In the genomic region with DNA sequence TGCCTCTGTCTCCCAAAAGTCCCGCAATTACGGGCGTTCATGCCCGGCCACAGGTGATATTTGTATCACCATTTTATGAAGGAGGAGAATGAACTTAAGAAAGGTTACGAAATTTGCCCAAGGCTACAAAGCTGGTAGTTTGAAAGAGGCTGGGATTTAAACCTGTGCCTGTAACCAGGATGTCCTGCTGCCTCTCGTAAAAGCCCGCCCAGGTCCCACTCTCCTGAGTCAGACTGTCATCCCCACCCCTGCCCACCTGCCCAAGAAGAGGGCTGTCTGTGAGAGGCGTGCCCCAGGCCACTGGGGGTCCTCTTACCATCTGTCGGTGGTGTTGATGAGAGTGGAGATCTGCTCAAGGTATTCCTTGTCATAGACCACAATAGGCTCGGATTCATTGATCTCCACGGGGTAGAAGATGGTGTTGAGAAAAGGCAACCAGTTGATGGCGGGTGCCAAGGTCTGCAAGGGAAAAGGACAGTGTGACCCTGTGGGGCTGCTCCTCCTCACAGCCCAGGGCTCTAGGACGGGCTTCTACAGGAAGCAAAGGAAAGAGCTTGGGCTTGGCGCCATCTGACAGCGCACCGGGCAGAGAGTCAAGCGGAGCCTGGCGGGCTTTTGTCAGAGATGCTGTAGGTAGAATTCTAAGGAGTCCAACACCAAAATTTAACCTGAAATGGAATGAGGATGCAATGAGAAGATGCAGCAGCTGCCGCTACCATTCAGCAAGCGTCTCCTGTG, we compare ENCODE assay signal across 15 cellular contexts. TPM values are rescaled to one million over a fixed set of nuclear protein-coding genes. Genes with fewer than 3 reads are reported as not detected.
DNase-seq lines count a peak whose midpoint lies in the region; ATAC-seq and TF ChIP-seq lines count a peak whose summit lies in the region.
"Had no signal": no experiment of that assay in that cellular context is flagged by ENCODE, and none has a peak within 500 bp of the region (broad histone marks: within the 10 kb centered on the region; RNA-seq: fewer than 3 reads in every experiment).

No MANE protein-coding gene starts in this region.

- H3K4me2 ChIP-seq in PC-3 (ENCODE audit: low read length) (no peak overlapping the region), trophoblast cell (ENCODE audit: low read length) (no peak overlapping the region)

- H3K18ac ChIP-seq in trophoblast cell (ENCODE audit: low read length) = no peak overlapping the region

- no peak overlapping the region for H3K14ac ChIP-seq in trophoblast cell (ENCODE audit: low read length)

- no peaks in the 10 kb centered on the region for H3K79me1 ChIP-seq in trophoblast cell (ENCODE audit: low read length)

- H3K4ac ChIP-seq in trophoblast cell (ENCODE audit: low read depth, low read length) = no peak overlapping the region

- peaks cover 3% of the 10 kb centered on the region for H3K4me1 Mint-ChIP-seq in activated naive CD4-positive, alpha-beta T cell treated with anti-CD3 and anti-CD28 coated beads for 36 hours (ENCODE audit: low read depth)

- H3K23ac ChIP-seq in trophoblast cell (ENCODE audit: low read length) = no peak overlapping the region

- no peaks in the 10 kb centered on the region for H3K9me2 ChIP-seq in PC-3 (replicated peaks; ENCODE audit: low read length)

- ATAC-seq in PC-3 = no peak
- no peak for ATAC-seq in GM18867 (IDR thresholded peaks at IDR 0.05; ENCODE audit: unreplicated experiment)
- no peak for ATAC-seq in HG03442 (IDR thresholded peaks at IDR 0.05; ENCODE audit: unreplicated experiment)

- no peak overlapping the region for H4K12ac ChIP-seq in trophoblast cell (ENCODE audit: low read depth, low read length)

- peak overlapping the region; percentile 99 for H3K27ac ChIP-seq in PC-3 (ENCODE audit: low read length)
- H3K27ac ChIP-seq in trophoblast cell (ENCODE audit: low read depth, low read length) = no peak overlapping the region
- H3K27ac ChIP-seq: C4-2B had no signal

- H2BK120ac ChIP-seq in trophoblast cell (ENCODE audit: insufficient read depth, low read length, poor library complexity) = no peak overlapping the region

- no peaks in the 10 kb centered on the region for H3K27me3 Mint-ChIP-seq in activated naive CD4-positive, alpha-beta T cell treated with anti-CD3 and anti-CD28 coated beads for 36 hours (ENCODE audit: low read depth)
- H3K27me3 Mint-ChIP-seq: IgD-negative memory B cell had no signal

- no peak overlapping the region for H2AK5ac ChIP-seq in trophoblast cell (ENCODE audit: low read length)

- H3K36me3 ChIP-seq in PC-3 (ENCODE audit: low read depth, low read length) (peaks cover 22% of the 10 kb centered on the region), trophoblast cell (ENCODE audit: control insufficient read depth in 1 of 2, insufficient read depth in 2 of 2, low read length in 2 of 2) (peaks cover 8% of the 10 kb centered on the region in 2 experiments)

- H4K20me1 ChIP-seq in PC-3 (ENCODE audit: low read length) = no peaks in the 10 kb centered on the region

- no peaks in the 10 kb centered on the region for H3K9me3 Mint-ChIP-seq in activated naive CD4-positive, alpha-beta T cell treated with anti-CD3 and anti-CD28 coated beads for 36 hours
- H3K9me3 Mint-ChIP-seq: IgD-negative memory B cell had no signal

- H2BK5ac ChIP-seq in trophoblast cell (ENCODE audit: low read depth, low read length, poor library complexity) = no peak overlapping the region

- H2AFZ ChIP-seq in PC-3 (ENCODE audit: low read length) (no peak overlapping the region), trophoblast cell (ENCODE audit: insufficient read depth, low read length, poor library complexity) (no peak overlapping the region)

- no peak overlapping the region for H2BK12ac ChIP-seq in trophoblast cell (ENCODE audit: low read length)

- CTCF ChIA-PET in activated naive CD4-positive, alpha-beta T cell treated with anti-CD3 and anti-CD28 coated beads for 36 hours (lab: Charles Lee) = interaction anchor here (1.2 to 7.5 kb wide), 6 partner anchors 10 to 121 kb away, joined by 3 to 54 read pairs (median 12); no protein-coding TSS in a partner anchor
- CTCF ChIA-PET in PC-3 (lab: Charles Lee) = no interaction called here

- WGBS in trophoblast cell (ENCODE audit: extremely low coverage, insufficient coverage, insufficient read length) = no CpG with 5 or more reads among the region's 20 CpGs

- POLR2A ChIA-PET in PC-3 (lab: Charles Lee; ENCODE audit: unreplicated experiment) = no interaction called here

- H3K27ac Mint-ChIP-seq in activated naive CD4-positive, alpha-beta T cell treated with anti-CD3 and anti-CD28 coated beads for 36 hours = peak overlapping the region; percentile 16
- H3K27ac Mint-ChIP-seq: IgD-negative memory B cell had no signal

- no peak overlapping the region for H3K4me3 Mint-ChIP-seq in activated naive CD4-positive, alpha-beta T cell treated with anti-CD3 and anti-CD28 coated beads for 36 hours

- H3K9ac ChIP-seq in PC-3 (ENCODE audit: low read length) (peak overlapping the region; percentile 13), trophoblast cell (ENCODE audit: low read length) (no peak overlapping the region)

- no peak for TF ChIP-seq CTCF in PC-3 (conservative IDR thresholded peaks at IDR 0.05; ENCODE audit: low read depth, low read length)

- H4K91ac ChIP-seq in trophoblast cell (ENCODE audit: low read depth, low read length) = no peak overlapping the region

- H3K27me3 ChIP-seq in PC-3 (ENCODE audit: low read length) (no peaks in the 10 kb centered on the region), trophoblast cell (ENCODE audit: insufficient read depth, low read length) (no peaks in the 10 kb centered on the region)

- H3K9me3 ChIP-seq in PC-3 (ENCODE audit: low read length) (no peaks in the 10 kb centered on the region), trophoblast cell (ENCODE audit: insufficient read depth, low read depth, low read length) (no peaks in the 10 kb centered on the region)

- H3K4me3 ChIP-seq in PC-3 (ENCODE audit: low read length) (no peak overlapping the region), trophoblast cell (ENCODE audit: low read depth, low read length) (no peak overlapping the region)

- peaks cover 45% of the 10 kb centered on the region for H3K36me3 Mint-ChIP-seq in activated naive CD4-positive, alpha-beta T cell treated with anti-CD3 and anti-CD28 coated beads for 36 hours (ENCODE audit: low read depth)

- H3K4me1 ChIP-seq in PC-3 (ENCODE audit: insufficient read depth, low read length) = peaks cover 54% of the 10 kb centered on the region
- H3K4me1 ChIP-seq in trophoblast cell (ENCODE audit: control insufficient read depth in 1 of 2, insufficient read depth in 2 of 2, low read length in 2 of 2) = peaks cover 2 to 7% of the 10 kb centered on the region in 2 experiments

- no peaks in the 10 kb centered on the region for H3F3A ChIP-seq in PC-3 (ENCODE audit: low read length, unreplicated experiment)

- no TSS peak for BruUV-seq in PC-3 (replicated peaks; lab: Mats Ljungman, UMichigan)

- H3K79me2 ChIP-seq in PC-3 (ENCODE audit: low read length) (no peaks in the 10 kb centered on the region), trophoblast cell (ENCODE audit: control insufficient read depth, insufficient read depth, low read length, poor library complexity) (no peaks in the 10 kb centered on the region)

- no peak for DNase-seq in activated naive CD4-positive, alpha-beta T cell treated with anti-CD3 and anti-CD28 coated beads for 36 hours
- DNase-seq in activated naive CD4-positive, alpha-beta T cell treated with anti-CD3 and anti-CD28 coated beads, Interleukin-2, amount 50 U/mL, for 16 hours = no peak
- DNase-seq in PC-3 = peak; percentile 58
- peak; percentile 46 for DNase-seq in cerebellum (ENCODE audit: low spot score)
- peak; percentile 75 to 97 for DNase-seq in trophoblast cell
- no peak for DNase-seq in NCI-H1436 (lab: John Stamatoyannopoulos, UW)
- DNase-seq: NCI-H1105 treated with DMSO at 0.1 percent for 48 hours, NCI-H187, NCI-H2171, NCI-H446, NCI-H748 treated with DMSO at 0.1 percent for 48 hours had no signal

- intact Hi-C loops in activated naive CD4-positive, alpha-beta T cell treated with anti-CD3 and anti-CD28 coated beads for 36 hours (cut with micrococcal nuclease) = no loop called here
- intact Hi-C loops in PC-3 (cut with micrococcal nuclease) = no loop called here

- no peak overlapping the region for H4K8ac ChIP-seq in trophoblast cell (ENCODE audit: low read depth, low read length)

RNA-seq across cellular contexts. Expression of a gene that starts 43.2 kb away (rescaled TPM):
- total RNA-seq in activated naive CD4-positive, alpha-beta T cell treated with anti-CD3 and anti-CD28 coated beads for 36 hours = 100 to 1,000 TPM; 160 to 166 TPM
- total RNA-seq in PC-3 (2014; rRNA removed) (86.8 and 110 TPM in 2 replicates), cerebellum (12.6 TPM)
- 50.0 and 52.3 TPM in 2 replicates for polyA plus RNA-seq in trophoblast cell (2013)

Comparison
In these comparisons a context has a peak if more than half of its experiments do, and no peak if none do; other contexts are left out.
1. DNase-seq: peak in PC-3 (single experiment), cerebellum (single experiment) and trophoblast cell (2 of 2); none in activated naive CD4-positive, alpha-beta T cell treated with anti-CD3 and anti-CD28 coated beads for 36 hours (single experiment), activated naive CD4-positive, alpha-beta T cell treated with anti-CD3 and anti-CD28 coated beads, Interleukin-2, amount 50 U/mL, for 16 hours (single experiment) and NCI-H1436 (single experiment).